ENCODE assay signal across 7 cellular contexts in the genomic region with DNA sequence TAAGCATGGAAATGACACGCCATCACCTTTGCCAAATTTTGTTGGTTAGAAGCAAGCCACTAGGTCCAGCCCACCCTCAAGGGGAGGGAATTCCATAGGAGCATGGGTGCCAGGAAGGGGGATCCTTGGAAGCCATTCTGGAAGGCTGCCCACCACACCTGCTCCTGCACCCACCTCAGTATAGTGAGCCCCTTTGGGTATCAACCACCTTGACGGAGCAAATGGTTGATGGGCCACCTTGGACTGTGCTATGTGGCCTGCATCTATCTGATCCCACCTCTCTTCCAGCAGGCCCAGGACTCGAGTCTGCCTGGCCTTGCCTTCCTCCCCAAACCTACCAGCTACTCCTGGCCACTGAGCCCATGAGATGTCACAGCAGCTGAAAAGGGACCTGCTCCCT. TPM values are rescaled to one million over a fixed set of nuclear protein-coding genes. Genes with fewer than 3 reads are reported as not detected.
"Had no signal": no experiment of that assay in that cellular context is flagged by ENCODE, and none has a peak within 500 bp of the region (broad histone marks: within the 10 kb centered on the region; RNA-seq: fewer than 3 reads in every experiment).

No MANE protein-coding gene starts in this region.

RNA-seq across cellular contexts. Expression of a gene that starts 7.9 kb away (rescaled TPM):
- total RNA-seq: K562, M059J, PC-3, Peyer's patch, Right ventricle myocardium superior, SJSA1 had no signal
- polyA plus RNA-seq: K562, SK-N-SH had no signal

RNA-seq across cellular contexts. Expression of a gene that starts 13.7 kb away (rescaled TPM):
- total RNA-seq: K562, M059J, PC-3, Peyer's patch, Right ventricle myocardium superior, SJSA1 had no signal
- polyA plus RNA-seq: SK-N-SH had no signal

RNA-seq across cellular contexts. Expression of a gene that starts 17.6 kb away (rescaled TPM):
- total RNA-seq: K562, M059J, PC-3, Peyer's patch, Right ventricle myocardium superior, SJSA1 had no signal
- polyA plus RNA-seq: K562, SK-N-SH had no signal
